In genomic region chr14:88621090-88621489, GRCh38 we compare ENCODE assay signal across 29 cellular contexts.
"Had no signal": no experiment of that assay in that cellular context is flagged by ENCODE, and none has a peak within 500 bp of the region (broad histone marks: within the 10 kb centered on the region; RNA-seq: fewer than 3 reads in every experiment).

No MANE protein-coding gene starts in this region.

- H3K27ac Mint-ChIP-seq: activated CD4-positive, alpha-beta memory T cell treated with anti-CD3 and anti-CD28 coated beads, Interleukin-2, amount 10 ng/mL, durations not matched to agents 7 days and 5 days; activated CD4-positive, alpha-beta T cell treated with anti-CD3 and anti-CD28 coated beads, Interleukin-2, amount 10 ng/mL, durations not matched to agents 7 days and 5 days; activated naive CD4-positive, alpha-beta T cell treated with anti-CD3 and anti-CD28 coated beads, Interleukin-2, amount 50 U/mL, for 24 hours; activated T-cell treated with anti-CD3 and anti-CD28 coated beads, Interleukin-2, amount 50 U/mL, for 24 hours; nephron progenitor cell; T-helper 1 cell treated with Interleukin-12 subunit alpha and Interleukin-12 subunit beta and Interleukin-4 antibody, amounts not matched to agents 30 μg/mL and 1 μg/mL, for 36 hours had no signal

- H3K4me3 ChIP-seq: adrenal gland, heart right ventricle, left ventricle myocardium inferior, lung, mucosa of descending colon, right lobe of liver, skin epidermis, thoracic aorta had no signal

- H3K27me3 ChIP-seq: adrenal gland, brain microvascular endothelial cell, foreskin keratinocyte, heart right ventricle, neutrophil, right lobe of liver had no signal

- DNase-seq: activated CD4-positive, alpha-beta memory T cell treated with anti-CD3 and anti-CD28 coated beads, Interleukin-2, amount 10 ng/mL, durations not matched to agents 7 days and 5 days; activated CD4-positive, alpha-beta T cell treated with anti-CD3 and anti-CD28 coated beads, Interleukin-2, amount 10 ng/mL, durations not matched to agents 7 days and 5 days; activated CD8-positive, alpha-beta memory T cell treated with anti-CD3 and anti-CD28 coated beads, Interleukin-2, amount 50 U/mL, for 48 hours; activated gamma-delta T cell; activated T-cell treated with anti-CD3 and anti-CD28 coated beads, Interleukin-2, amount 50 U/mL, for 24 hours; adrenal gland; aorta; brain microvascular endothelial cell; cortex of kidney; foreskin keratinocyte; heart right ventricle; left ventricle myocardium inferior; mucosa of descending colon; nephron progenitor cell; right lobe of liver; stimulated activated CD4-positive, alpha-beta T cell treated with anti-CD3 and anti-CD28 coated beads, Interleukin-12 subunit alpha, Interleukin-12 subunit beta, amount 100 ng/mL, for 4 hours; stimulated activated CD4-positive, alpha-beta T cell treated with anti-CD3 and anti-CD28 coated beads, Interleukin-4, amount 100 ng/mL, for 1 hour; stimulated activated naive CD8-positive, alpha-beta T cell treated with anti-CD3 and anti-CD28 coated beads, Interleukin-15, Interleukin-2, amounts not matched to agents 100 U/mL and 50 U/mL, for 24 hours; SW 1271; T-helper 9 cell; trophoblast cell had no signal

- H3K9me3 ChIP-seq: adrenal gland, heart right ventricle, left ventricle myocardium inferior, mucosa of descending colon, neutrophil, right lobe of liver, thoracic aorta had no signal

- H3K4me1 ChIP-seq: adrenal gland, heart right ventricle, left ventricle myocardium inferior, right lobe of liver had no signal

- H3K36me3 ChIP-seq: adrenal gland, brain microvascular endothelial cell, left ventricle myocardium inferior, right lobe of liver had no signal

- H3K27me3 Mint-ChIP-seq: activated CD4-positive, alpha-beta memory T cell treated with anti-CD3 and anti-CD28 coated beads, Interleukin-2, amount 10 ng/mL, durations not matched to agents 7 days and 5 days; activated CD4-positive, alpha-beta T cell treated with anti-CD3 and anti-CD28 coated beads, Interleukin-2, amount 10 ng/mL, durations not matched to agents 7 days and 5 days; activated naive CD4-positive, alpha-beta T cell treated with anti-CD3 and anti-CD28 coated beads, Interleukin-2, amount 50 U/mL, for 24 hours; activated T-cell treated with anti-CD3 and anti-CD28 coated beads, Interleukin-2, amount 50 U/mL, for 24 hours had no signal

- ATAC-seq: activated CD4-positive, CD25-positive, alpha-beta regulatory T cell treated with anti-CD3 and anti-CD28 coated beads, Interleukin-2, amount 50 U/mL, for 24 hours; foreskin keratinocyte; heart right ventricle; mucosa of descending colon; right lobe of liver; stimulated activated naive CD8-positive, alpha-beta T cell treated with anti-CD3 and anti-CD28 coated beads, Interleukin-15, Interleukin-2, amounts not matched to agents 100 U/mL and 50 U/mL, for 24 hours had no signal

- H3K9me3 Mint-ChIP-seq: activated CD4-positive, alpha-beta memory T cell treated with anti-CD3 and anti-CD28 coated beads, Interleukin-2, amount 10 ng/mL, durations not matched to agents 7 days and 5 days; activated CD4-positive, alpha-beta T cell treated with anti-CD3 and anti-CD28 coated beads, Interleukin-2, amount 10 ng/mL, durations not matched to agents 7 days and 5 days; activated naive CD4-positive, alpha-beta T cell treated with anti-CD3 and anti-CD28 coated beads, Interleukin-2, amount 50 U/mL, for 24 hours; activated T-cell treated with anti-CD3 and anti-CD28 coated beads, Interleukin-2, amount 50 U/mL, for 24 hours; nephron progenitor cell; T-helper 1 cell treated with Interleukin-12 subunit alpha and Interleukin-12 subunit beta and Interleukin-4 antibody, amounts not matched to agents 30 μg/mL and 1 μg/mL, for 36 hours had no signal

- H3K4me1 Mint-ChIP-seq: activated CD4-positive, alpha-beta memory T cell treated with anti-CD3 and anti-CD28 coated beads, Interleukin-2, amount 10 ng/mL, durations not matched to agents 7 days and 5 days; activated CD4-positive, alpha-beta T cell treated with anti-CD3 and anti-CD28 coated beads, Interleukin-2, amount 10 ng/mL, durations not matched to agents 7 days and 5 days; activated naive CD4-positive, alpha-beta T cell treated with anti-CD3 and anti-CD28 coated beads, Interleukin-2, amount 50 U/mL, for 24 hours; nephron progenitor cell had no signal

- H3K27ac ChIP-seq: adrenal gland, brain microvascular endothelial cell, foreskin keratinocyte, heart right ventricle, left ventricle myocardium inferior, neutrophil, right lobe of liver, skin epidermis, thoracic aorta, VCaP had no signal

- H3K4me3 Mint-ChIP-seq: activated CD4-positive, alpha-beta memory T cell treated with anti-CD3 and anti-CD28 coated beads, Interleukin-2, amount 10 ng/mL, durations not matched to agents 7 days and 5 days; activated CD4-positive, alpha-beta T cell treated with anti-CD3 and anti-CD28 coated beads, Interleukin-2, amount 10 ng/mL, durations not matched to agents 7 days and 5 days; activated naive CD4-positive, alpha-beta T cell treated with anti-CD3 and anti-CD28 coated beads, Interleukin-2, amount 50 U/mL, for 24 hours; activated T-cell treated with anti-CD3 and anti-CD28 coated beads, Interleukin-2, amount 50 U/mL, for 24 hours; nephron progenitor cell; T-helper 1 cell treated with Interleukin-12 subunit alpha and Interleukin-12 subunit beta and Interleukin-4 antibody, amounts not matched to agents 30 μg/mL and 1 μg/mL, for 36 hours had no signal
